Comparison of ENCODE assay signal across 18 cellular contexts in the genomic region with DNA sequence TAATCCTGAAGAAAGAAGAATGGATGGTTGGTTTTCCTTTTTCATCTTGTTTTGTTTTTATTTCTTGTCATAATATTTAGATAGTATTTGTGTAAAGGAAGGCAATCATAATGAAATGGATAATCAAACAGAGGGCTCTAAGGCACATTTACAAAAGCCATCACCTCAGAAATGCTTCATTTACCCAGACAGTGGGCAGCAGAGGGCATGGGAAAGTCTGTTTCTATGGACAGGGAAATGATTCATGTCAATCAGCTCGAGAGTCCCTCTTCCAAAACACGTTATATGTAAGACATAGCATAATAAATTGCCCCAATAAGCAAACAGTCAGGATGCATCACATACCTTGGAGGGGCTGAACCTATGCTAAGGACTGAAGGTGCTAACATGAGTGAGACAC.
A peak's percentile ranks its signal among the peaks of the same experiment; 100 is the strongest.
DNase-seq lines count a peak whose midpoint lies in the region; TF ChIP-seq lines count a peak whose summit lies in the region.
"Had no signal": no experiment of that assay in that cellular context is flagged by ENCODE, and none has a peak within 500 bp of the region (broad histone marks: within the 10 kb centered on the region; RNA-seq: fewer than 3 reads in every experiment).

No MANE protein-coding gene starts in this region.

- no peaks in the 10 kb centered on the region for H3K27me3 ChIP-seq in SK-N-SH (ENCODE audit: insufficient read depth)
- H3K27me3 ChIP-seq: BLaER1, Peyer's patch had no signal

- CTCF ChIA-PET in SK-N-SH (lab: Yijun Ruan, JAX): no interaction called here

- no peaks in the 10 kb centered on the region for H4K20me1 ChIP-seq in SK-N-SH (ENCODE audit: insufficient read depth)
- H4K20me1 ChIP-seq: BLaER1 had no signal

- H3F3A ChIP-seq in SK-N-SH (replicated peaks; ENCODE audit: insufficient read depth): peaks cover 4% of the 10 kb centered on the region

- peaks cover 0 to 6% of the 10 kb centered on the region in 2 experiments; a peak in 2 of 4 replicates for H3K4me1 ChIP-seq in SK-N-SH (ENCODE audit: control insufficient read depth in 1 of 2, insufficient read depth in 2 of 2, low read depth in 1 of 2, low read length in 1 of 2)
- H3K4me1 ChIP-seq: Peyer's patch had no signal

- no peak overlapping the region for H3K4me2 ChIP-seq in SK-N-SH
- H3K4me2 ChIP-seq: BLaER1 had no signal

- peaks cover 34% of the 10 kb centered on the region for H3K4me1 Mint-ChIP-seq in nephron
- H3K4me1 Mint-ChIP-seq: CD4-positive, CD25-positive, alpha-beta regulatory T cell had no signal

- no peak overlapping the region; a peak in 1 of 4 replicates for H3K27ac ChIP-seq in SK-N-SH (ENCODE audit: low read depth in 2 of 2, low read length in 1 of 2)
- H3K27ac ChIP-seq: BLaER1, GM23248, Peyer's patch had no signal

- H3K4me3 ChIP-seq in SK-N-SH (ENCODE audit: low read depth in 2 of 2, low read length in 1 of 2): no peak overlapping the region
- H3K4me3 ChIP-seq: BLaER1, GM23248, Peyer's patch had no signal

- POLR2A ChIA-PET in SK-N-SH (lab: Yijun Ruan, JAX): no interaction called here

- no peak for TF ChIP-seq CTCF in nephron (IDR thresholded peaks at IDR 0.05; ENCODE audit: unreplicated experiment in 3 of 3)
- no peak for TF ChIP-seq CTCF in SK-N-SH (IDR thresholded peaks at IDR 0.05)

- TF ChIP-seq EP300 in SK-N-SH (IDR thresholded peaks at IDR 0.05; ENCODE audit: borderline replicate concordance in 1 of 2, low read depth in 1 of 2, low read length in 1 of 2): no peak

- H3K9me3 ChIP-seq in SK-N-SH: no peaks in the 10 kb centered on the region
- H3K9me3 ChIP-seq: BLaER1, Peyer's patch had no signal

- no peak overlapping the region for H2AFZ ChIP-seq in SK-N-SH (ENCODE audit: low read depth)
- H2AFZ ChIP-seq: GM23248 had no signal

- no peaks in the 10 kb centered on the region for H3K79me2 ChIP-seq in SK-N-SH (ENCODE audit: insufficient read depth)

- H3K36me3 Mint-ChIP-seq in nephron (ENCODE audit: low read depth): no peaks in the 10 kb centered on the region
- H3K36me3 Mint-ChIP-seq: CD4-positive, CD25-positive, alpha-beta regulatory T cell had no signal

- DNase-seq in NCI-H1105 treated with DMSO at 0.1 percent for 48 hours (lab: John Stamatoyannopoulos, UW) (peak; percentile 72), NCI-H69 (lab: John Stamatoyannopoulos, UW) (peak; percentile 83), SHP77 treated with DMSO at 0.1 percent for 48 hours (lab: John Stamatoyannopoulos, UW) (peak; percentile 36), DMS153 (lab: John Stamatoyannopoulos, UW) (no peak), SK-N-SH (no peak), Kasumi-1 (lab: John Stamatoyannopoulos, UW) (no peak)
- DNase-seq in stimulated activated CD8-positive, alpha-beta memory T cell treated with anti-CD3 and anti-CD28 coated beads, Interleukin-4, amount 100 ng/mL, for 48 hours: no peak
- DNase-seq: CD4-positive, CD25-positive, alpha-beta regulatory T cell; GM23248; H7; NCI-H1092; NCI-H2029 treated with DMSO at 0.1 percent for 48 hours; NCI-H2171 treated with DMSO at 0.1 percent for 48 hours; NCI-H345; NCI-H510A treated with DMSO at 0.1 percent for 48 hours; Peyer's patch had no signal

- no peaks in the 10 kb centered on the region for H3K9me2 ChIP-seq in SK-N-SH

- no peaks in the 10 kb centered on the region for H3K27me3 Mint-ChIP-seq in nephron (ENCODE audit: low read depth)
- H3K27me3 Mint-ChIP-seq: CD4-positive, CD25-positive, alpha-beta regulatory T cell had no signal

- no peak overlapping the region for H3K4me3 Mint-ChIP-seq in nephron
- H3K4me3 Mint-ChIP-seq: CD4-positive, CD25-positive, alpha-beta regulatory T cell had no signal

- WGBS in SK-N-SH (ENCODE audit: low lambda C conversion rate): 43% methylated on average over 2 of the region's 2 CpGs

- H3K9me3 Mint-ChIP-seq in nephron: no peaks in the 10 kb centered on the region

- peak overlapping the region in 2 of 3 experiments; percentile 25 to 27 for H3K27ac Mint-ChIP-seq in nephron
- H3K27ac Mint-ChIP-seq: CD4-positive, CD25-positive, alpha-beta regulatory T cell had no signal

- TF ChIP-seq RAD21 in SK-N-SH (IDR thresholded peaks at IDR 0.05; ENCODE audit: low read length): no peak

- no peaks in the 10 kb centered on the region for H3K36me3 ChIP-seq in SK-N-SH (replicated peaks in 1 of 2; ENCODE audit: control insufficient read depth in 1 of 2, insufficient read depth in 2 of 2, low read length in 1 of 2)
- H3K36me3 ChIP-seq: BLaER1, Peyer's patch had no signal

- no peak overlapping the region for H3K9ac ChIP-seq in SK-N-SH
- H3K9ac ChIP-seq: BLaER1, GM23248 had no signal

TF ChIP-seq in SK-N-SH, 30 proteins besides CTCF, POLR2A, EP300 and RAD21:
- TF ChIP-seq CHD2 (IDR thresholded peaks at IDR 0.05; ENCODE audit: low read length, partially characterized antibody) (no peak), SMC3 (IDR thresholded peaks at IDR 0.05; ENCODE audit: low read depth, low read length) (no peak), EZH2phosphoT487 (IDR thresholded peaks at IDR 0.05; ENCODE audit: borderline replicate concordance, low read depth) (no peak), NRF1 (IDR thresholded peaks at IDR 0.05; ENCODE audit: low read depth, low read length) (no peak), RCOR1 (IDR thresholded peaks at IDR 0.05; ENCODE audit: low read length) (no peak), NFIC (IDR thresholded peaks at IDR 0.05; ENCODE audit: borderline replicate concordance) (no peak), RXRA (IDR thresholded peaks at IDR 0.05; ENCODE audit: borderline replicate concordance, low read depth) (no peak)
- TF ChIP-seq, protein P1, sequence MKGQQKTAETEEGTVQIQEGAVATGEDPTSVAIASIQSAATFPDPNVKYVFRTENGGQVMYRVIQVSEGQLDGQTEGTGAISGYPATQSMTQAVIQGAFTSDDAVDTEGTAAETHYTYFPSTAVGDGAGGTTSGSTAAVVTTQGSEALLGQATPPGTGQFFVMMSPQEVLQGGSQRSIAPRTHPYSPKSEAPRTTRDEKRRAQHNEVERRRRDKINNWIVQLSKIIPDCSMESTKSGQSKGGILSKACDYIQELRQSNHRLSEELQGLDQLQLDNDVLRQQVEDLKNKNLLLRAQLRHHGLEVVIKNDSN (IDR thresholded peaks at IDR 0.05; ENCODE audit: borderline replicate concordance, low read depth): no peak
- TF ChIP-seq, protein P2, sequence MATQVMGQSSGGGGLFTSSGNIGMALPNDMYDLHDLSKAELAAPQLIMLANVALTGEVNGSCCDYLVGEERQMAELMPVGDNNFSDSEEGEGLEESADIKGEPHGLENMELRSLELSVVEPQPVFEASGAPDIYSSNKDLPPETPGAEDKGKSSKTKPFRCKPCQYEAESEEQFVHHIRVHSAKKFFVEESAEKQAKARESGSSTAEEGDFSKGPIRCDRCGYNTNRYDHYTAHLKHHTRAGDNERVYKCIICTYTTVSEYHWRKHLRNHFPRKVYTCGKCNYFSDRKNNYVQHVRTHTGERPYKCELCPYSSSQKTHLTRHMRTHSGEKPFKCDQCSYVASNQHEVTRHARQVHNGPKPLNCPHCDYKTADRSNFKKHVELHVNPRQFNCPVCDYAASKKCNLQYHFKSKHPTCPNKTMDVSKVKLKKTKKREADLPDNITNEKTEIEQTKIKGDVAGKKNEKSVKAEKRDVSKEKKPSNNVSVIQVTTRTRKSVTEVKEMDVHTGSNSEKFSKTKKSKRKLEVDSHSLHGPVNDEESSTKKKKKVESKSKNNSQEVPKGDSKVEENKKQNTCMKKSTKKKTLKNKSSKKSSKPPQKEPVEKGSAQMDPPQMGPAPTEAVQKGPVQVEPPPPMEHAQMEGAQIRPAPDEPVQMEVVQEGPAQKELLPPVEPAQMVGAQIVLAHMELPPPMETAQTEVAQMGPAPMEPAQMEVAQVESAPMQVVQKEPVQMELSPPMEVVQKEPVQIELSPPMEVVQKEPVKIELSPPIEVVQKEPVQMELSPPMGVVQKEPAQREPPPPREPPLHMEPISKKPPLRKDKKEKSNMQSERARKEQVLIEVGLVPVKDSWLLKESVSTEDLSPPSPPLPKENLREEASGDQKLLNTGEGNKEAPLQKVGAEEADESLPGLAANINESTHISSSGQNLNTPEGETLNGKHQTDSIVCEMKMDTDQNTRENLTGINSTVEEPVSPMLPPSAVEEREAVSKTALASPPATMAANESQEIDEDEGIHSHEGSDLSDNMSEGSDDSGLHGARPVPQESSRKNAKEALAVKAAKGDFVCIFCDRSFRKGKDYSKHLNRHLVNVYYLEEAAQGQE (IDR thresholded peaks at IDR 0.05; ENCODE audit: low read depth, low read length): no peak

Comparison
In these comparisons a context has a peak if more than half of its experiments do, and no peak if none do; other contexts are left out.
1. DNase-seq: peak in NCI-H1105 treated with DMSO at 0.1 percent for 48 hours (single experiment), NCI-H69 (single experiment) and SHP77 treated with DMSO at 0.1 percent for 48 hours (single experiment); none in DMS153 (single experiment), SK-N-SH (single experiment), Kasumi-1 (0 of 2) and stimulated activated CD8-positive, alpha-beta memory T cell treated with anti-CD3 and anti-CD28 coated beads, Interleukin-4, amount 100 ng/mL, for 48 hours (single experiment).